ENCODE assay signal across 28 cellular contexts in genomic region chr2:221610249-221610648, GRCh38. TPM values are rescaled to one million over a fixed set of nuclear protein-coding genes. Genes with fewer than 3 reads are reported as not detected.
DNase-seq lines count a peak whose midpoint lies in the region; ATAC-seq and TF ChIP-seq lines count a peak whose summit lies in the region.
"Had no signal": no experiment of that assay in that cellular context is flagged by ENCODE, and none has a peak within 500 bp of the region (broad histone marks: within the 10 kb centered on the region; RNA-seq: fewer than 3 reads in every experiment).

No MANE protein-coding gene starts in this region.

- H3K27me3 ChIP-seq in HAP-1 (ENCODE audit: low read depth) = no peaks in the 10 kb centered on the region
- H3K27me3 ChIP-seq: BLaER1 treated with 17β-estradiol and CSF1 and Interleukin-3, amounts not matched to agents 10 nM and 100 nM; SJCRH30 had no signal

- ATAC-seq in left colon = no peak
- ATAC-seq: GM12878, HCT116, HepG2, SK-N-SH treated with all-trans-retinoic acid at 6 μM for 48 hours had no signal

- no peak for TF ChIP-seq CTCF in 22Rv1 (IDR thresholded peaks at IDR 0.05)

- peak overlapping the region; percentile 54 for H3K27ac ChIP-seq in 22Rv1
- H3K27ac ChIP-seq: BLaER1 treated with 17β-estradiol and CSF1 and Interleukin-3, amounts not matched to agents 10 nM and 100 nM; PC-9; SJCRH30 had no signal

- DNase-seq in HAP-1 (ENCODE audit: low spot score in 2 of 2) (peak; percentile 24 to 99), NCI-H82 (lab: John Stamatoyannopoulos, UW) (peak; percentile 90), left kidney (ENCODE audit: low read depth, low spot score) (peak; percentile 19), inferior parietal cortex (ENCODE audit: extremely low spot score) (no peak), NOMO-1 treated with dmso at 0.1 percent for 144 hours (lab: John Stamatoyannopoulos, UW; ENCODE audit: unreplicated experiment) (no peak), left colon (no peak)
- DNase-seq: AML-193; CD4-positive, alpha-beta T cell; COR-L47; DMS53; GOT3; Kasumi-1; MV-4-11; NCI-H1105; NCI-H1436 treated with DMSO at 0.1 percent for 48 hours; NCI-H1930; NCI-H2107; NCI-H446; NCI-H526 treated with DMSO at 0.1 percent for 48 hours; NK-92 treated with Interleukin-12 subunit alpha and Interleukin-12 subunit beta, amount 100 ng/mL, for 24 hours; PC-9; SJCRH30 had no signal

- peaks cover 53% of the 10 kb centered on the region for H3K4me1 ChIP-seq in HAP-1
- H3K4me1 ChIP-seq: BLaER1 treated with 17β-estradiol and CSF1 and Interleukin-3, amounts not matched to agents 10 nM and 100 nM had no signal

- H3K36me3 ChIP-seq in HAP-1 (replicated peaks) = no peaks in the 10 kb centered on the region
- H3K36me3 ChIP-seq: BLaER1 treated with 17β-estradiol and CSF1 and Interleukin-3, amounts not matched to agents 10 nM and 100 nM; SJCRH30 had no signal

- H3K4me3 ChIP-seq in HAP-1 = no peak overlapping the region
- H3K4me3 ChIP-seq: BLaER1 treated with 17β-estradiol and CSF1 and Interleukin-3, amounts not matched to agents 10 nM and 100 nM; GM12878; PC-9; SJCRH30 had no signal

- intact Hi-C loops in left colon (cut with DNase I, micrococcal nuclease) = no loop called here

- no peaks in the 10 kb centered on the region for H3K9me3 ChIP-seq in HAP-1
- H3K9me3 ChIP-seq: BLaER1 treated with 17β-estradiol and CSF1 and Interleukin-3, amounts not matched to agents 10 nM and 100 nM; SJCRH30 had no signal

- in situ Hi-C loops in HAP-1 (cut with MboI; ENCODE audit: low sequenced_read_pairs) = no loop called here

RNA-seq across cellular contexts. Expression of gene EPHA4, which starts 38.1 kb away (rescaled TPM):
- total RNA-seq in left colon = 10 to 100 TPM; 16.5 to 21.2 TPM
- total RNA-seq: HepG2 had no signal

Comparison
In these comparisons a context has a peak if more than half of its experiments do, and no peak if none do; other contexts are left out.
1. DNase-seq: peak in HAP-1 (2 of 2), NCI-H82 (single experiment) and left kidney (single experiment); none in inferior parietal cortex (single experiment), NOMO-1 treated with dmso at 0.1 percent for 144 hours (single experiment) and left colon (0 of 2).